8 cellular contexts compared by ENCODE assay signal in genomic region chr15:73683624-73684536, GRCh38. TPM values are rescaled to one million over a fixed set of nuclear protein-coding genes. Genes with fewer than 3 reads are reported as not detected.
DNase-seq lines count a peak whose midpoint lies in the region; ATAC-seq, FAIRE-seq and TF ChIP-seq lines count a peak whose summit lies in the region.

Gene CD276 (plus strand): TSS chr15:73684383. CDS start chr15:73699640, 15,257 bp downstream.

- H3K27me3 ChIP-seq in gastrocnemius medialis, result no peaks in the 10 kb centered on the region

- ATAC-seq in gastrocnemius medialis (peak; percentile 71 to 81), GM18861 (IDR thresholded peaks at IDR 0.05; ENCODE audit: unreplicated experiment) (no peak)

- TF ChIP-seq POLR2A in gastrocnemius medialis (IDR thresholded peaks at IDR 0.05), result peak; percentile 56

- intact Hi-C loops in gastrocnemius medialis (cut with DNase I; ENCODE audit: low total_unique reads), result loop anchor here (1.0 to 10.0 kb wide), 3 partner anchors 13 to 931 kb away; partner anchors contain the start of genes CLK3 and NPTN

- DNase-seq in AG20443 (ENCODE audit: low spot score), result peak; percentile 95
- DNase-seq in GM13977 (ENCODE audit: low spot score), result peak; percentile 88
- DNase-seq in RCC 7860 (ENCODE audit: low spot score), result peak; percentile 69
- DNase-seq in chondrocyte (ENCODE audit: low spot score), result peak; percentile 96
- DNase-seq in iris pigment epithelial cell (ENCODE audit: low read depth), result peak; percentile 66
- peak; percentile 73 to 79 for DNase-seq in gastrocnemius medialis
- DNase-seq in NK-92 (lab: John Stamatoyannopoulos, UW; ENCODE audit: unreplicated experiment), result no peak

- H3K9me3 ChIP-seq in gastrocnemius medialis, result no peaks in the 10 kb centered on the region

- TF ChIP-seq CTCF in GM13977 (IDR thresholded peaks at IDR 0.05; ENCODE audit: extremely low read depth, insufficient read depth, missing control alignments) (peak; percentile 30), chondrocyte (IDR thresholded peaks at IDR 0.05) (peak; percentile 70), gastrocnemius medialis (IDR thresholded peaks at IDR 0.05 in 4 of 5, conservative IDR thresholded peaks at IDR 0.05 in 1 of 5) (peak in 3 of 5 experiments; percentile 33 to 52 (median 34))

- H3K27me3 Mint-ChIP-seq in chondrocyte (ENCODE audit: low read depth), result no peaks in the 10 kb centered on the region

- peak within 1 kb of the TSS; percentile 96 for H3K27ac Mint-ChIP-seq in chondrocyte (ENCODE audit: unreplicated experiment)

- H3K36me3 Mint-ChIP-seq in chondrocyte (ENCODE audit: low read depth), result no peaks in the 10 kb centered on the region

- in situ Hi-C loops in GM13977 (cut with MboI; ENCODE audit: low pct_unique_long_range_greater_than_20kb, low sequenced_read_pairs, unreplicated experiment) (loop anchor here (25.0 kb wide), 2 partner anchors 122 to 397 kb away; no protein-coding TSS in a partner anchor), gastrocnemius medialis (cut with MboI; ENCODE audit: low sequenced_read_pairs in 4 of 4) (no loop called here)

- peak within 1 kb of the TSS; percentile 71 to 93 (median 76) for H3K4me3 ChIP-seq in gastrocnemius medialis

- H3K4me1 Mint-ChIP-seq in chondrocyte (ENCODE audit: low read depth), result peaks cover 33% of the 10 kb centered on the region

- FAIRE-seq in RCC 7860 (lab: Jason Lieb, UNC), result no peak

- peaks cover 22 to 35% of the 10 kb centered on the region in 2 donors for H3K4me1 ChIP-seq in gastrocnemius medialis

- peak within 1 kb of the TSS; percentile 86 for H3K4me3 Mint-ChIP-seq in chondrocyte (ENCODE audit: unreplicated experiment)

- no peaks in the 10 kb centered on the region for H3K36me3 ChIP-seq in gastrocnemius medialis

- peak within 1 kb of the TSS; percentile 79 to 92 (median 84) for H3K27ac ChIP-seq in gastrocnemius medialis

- no peaks in the 10 kb centered on the region for H3K9me3 Mint-ChIP-seq in chondrocyte (ENCODE audit: low read depth)

RNA-seq across cellular contexts. Expression of gene CD276, which starts in this region (rescaled TPM):
- total RNA-seq in chondrocyte (157 to 196 TPM (median 192 TPM) in 3 replicates), gastrocnemius medialis (10 to 100 TPM in 3 of 4 donors, 1 to 10 TPM in 1; 9.6 to 21.4 (median 16.6) TPM)
